ENCODE assay signal across 12 cellular contexts in the genomic region with DNA sequence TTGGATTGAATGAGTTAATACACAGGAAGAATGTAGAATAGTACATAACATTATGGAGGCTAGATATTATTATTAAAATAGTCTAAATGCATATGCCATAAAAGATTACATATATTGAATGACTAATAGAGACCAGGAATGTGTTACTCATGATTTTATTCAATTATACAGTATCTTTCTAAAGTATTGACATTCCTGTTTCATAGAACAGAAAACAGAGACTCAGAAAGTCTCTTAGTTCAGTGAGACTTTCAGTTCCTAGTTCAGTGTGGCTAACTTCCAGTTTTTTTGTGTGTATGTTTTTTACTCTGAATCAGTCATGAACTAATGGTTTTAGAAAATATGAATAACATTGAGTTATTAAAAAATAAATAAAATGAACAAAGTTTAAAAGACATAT. TPM values are rescaled to one million over a fixed set of nuclear protein-coding genes. Genes with fewer than 3 reads are reported as not detected.
A peak's percentile ranks its signal among the peaks of the same experiment; 100 is the strongest.
DNase-seq lines count a peak whose midpoint lies in the region; ATAC-seq and TF ChIP-seq lines count a peak whose summit lies in the region.
"Had no signal": no experiment of that assay in that cellular context is flagged by ENCODE, and none has a peak within 500 bp of the region (broad histone marks: within the 10 kb centered on the region; RNA-seq: fewer than 3 reads in every experiment).

No MANE protein-coding gene starts in this region.

- H3K27me3 ChIP-seq in BE2C: no peaks in the 10 kb centered on the region

- no peak overlapping the region for H3K27ac Mint-ChIP-seq in activated CD8-positive, alpha-beta memory T cell treated with anti-CD3 and anti-CD28 coated beads, Interleukin-2, amount 10 ng/mL, durations not matched to agents 7 days and 5 days
- H3K27ac Mint-ChIP-seq: nephron had no signal

- peaks cover 1% of the 10 kb centered on the region for H3K4me1 Mint-ChIP-seq in activated CD8-positive, alpha-beta memory T cell treated with anti-CD3 and anti-CD28 coated beads, Interleukin-2, amount 10 ng/mL, durations not matched to agents 7 days and 5 days
- H3K4me1 Mint-ChIP-seq: nephron had no signal

- no peaks in the 10 kb centered on the region for H3K9me3 ChIP-seq in BE2C

- H3K36me3 Mint-ChIP-seq in activated CD8-positive, alpha-beta memory T cell treated with anti-CD3 and anti-CD28 coated beads, Interleukin-2, amount 10 ng/mL, durations not matched to agents 7 days and 5 days: no peaks in the 10 kb centered on the region

- H3K4me3 ChIP-seq in astrocyte of the spinal cord (ENCODE audit: low read depth, low read length) (no peak overlapping the region), BE2C (ENCODE audit: low read depth, low read length) (no peak overlapping the region)

- H3K27me3 Mint-ChIP-seq in activated CD8-positive, alpha-beta memory T cell treated with anti-CD3 and anti-CD28 coated beads, Interleukin-2, amount 10 ng/mL, durations not matched to agents 7 days and 5 days: peaks cover 5% of the 10 kb centered on the region

- H3K36me3 ChIP-seq in BE2C: no peaks in the 10 kb centered on the region

- H3K9me3 Mint-ChIP-seq in activated CD8-positive, alpha-beta memory T cell treated with anti-CD3 and anti-CD28 coated beads, Interleukin-2, amount 10 ng/mL, durations not matched to agents 7 days and 5 days (ENCODE audit: low read depth): no peaks in the 10 kb centered on the region
- H3K9me3 Mint-ChIP-seq: nephron had no signal

- ATAC-seq in HG03103 (IDR thresholded peaks at IDR 0.05; ENCODE audit: low read depth, unreplicated experiment): peak; percentile 77
- ATAC-seq in activated CD8-positive, alpha-beta memory T cell treated with anti-CD3 and anti-CD28 coated beads, Interleukin-2, amount 10 ng/mL, durations not matched to agents 7 days and 5 days: no peak

- in situ Hi-C loops in astrocyte of the spinal cord (cut with HindIII; ENCODE audit: low sequenced_read_pairs): no loop called here

- CTCF ChIA-PET in activated CD8-positive, alpha-beta memory T cell treated with anti-CD3 and anti-CD28 coated beads, Interleukin-2, amount 10 ng/mL, durations not matched to agents 7 days and 5 days (lab: Charles Lee): interaction anchor here (0.9 to 3.5 kb wide), 2 partner anchors 7 to 126 kb away, joined by 3 to 16 read pairs; no protein-coding TSS in a partner anchor

- H3K4me3 Mint-ChIP-seq in activated CD8-positive, alpha-beta memory T cell treated with anti-CD3 and anti-CD28 coated beads, Interleukin-2, amount 10 ng/mL, durations not matched to agents 7 days and 5 days: no peak overlapping the region
- H3K4me3 Mint-ChIP-seq: nephron had no signal

- DNase-seq in SIG-M5 treated with dmso at 0.1 percent for 504 hours (lab: John Stamatoyannopoulos, UW; ENCODE audit: unreplicated experiment) (peak; percentile 25), SIG-M5 (lab: John Stamatoyannopoulos, UW) (no peak), astrocyte of the spinal cord (ENCODE audit: low read depth, low spot score) (peak; percentile 24), BE2C (no peak), NCI-H1417 treated with DMSO at 0.1 percent for 48 hours (lab: John Stamatoyannopoulos, UW) (no peak), NCI-H345 (lab: John Stamatoyannopoulos, UW) (no peak)
- no peak for DNase-seq in activated CD8-positive, alpha-beta memory T cell treated with anti-CD3 and anti-CD28 coated beads, Interleukin-2, amount 10 ng/mL, durations not matched to agents 7 days and 5 days
- DNase-seq: anterior cingulate cortex, NCI-H1436 treated with DMSO at 0.1 percent for 48 hours had no signal

- no peaks in the 10 kb centered on the region for H3K4me1 ChIP-seq in BE2C

- TF ChIP-seq CTCF in astrocyte of the spinal cord (IDR thresholded peaks at IDR 0.05; ENCODE audit: low read depth, low read length) (no peak), BE2C (IDR thresholded peaks at IDR 0.05; ENCODE audit: low read depth, low read length) (no peak)

RNA-seq across cellular contexts. Expression of a gene that starts 34.6 kb away (rescaled TPM):
- not detected for polyA plus RNA-seq in BE2C (2012; ENCODE audit: insufficient read depth, insufficient read length, low read depth)
- total RNA-seq in activated CD8-positive, alpha-beta memory T cell treated with anti-CD3 and anti-CD28 coated beads, Interleukin-2, amount 10 ng/mL, durations not matched to agents 7 days and 5 days: under 1 TPM; 0.73 to 0.99 TPM
- total RNA-seq: skeletal muscle tissue had no signal

Comparison
In these comparisons a context has a peak if more than half of its experiments do, and no peak if none do; other contexts are left out.
1. DNase-seq: peak in SIG-M5 treated with dmso at 0.1 percent for 504 hours (single experiment) and astrocyte of the spinal cord (single experiment); none in SIG-M5 (single experiment), BE2C (single experiment), NCI-H1417 treated with DMSO at 0.1 percent for 48 hours (single experiment), NCI-H345 (single experiment) and activated CD8-positive, alpha-beta memory T cell treated with anti-CD3 and anti-CD28 coated beads, Interleukin-2, amount 10 ng/mL, durations not matched to agents 7 days and 5 days (single experiment).